ENCODE assay signal across 9 cellular contexts in the genomic region with DNA sequence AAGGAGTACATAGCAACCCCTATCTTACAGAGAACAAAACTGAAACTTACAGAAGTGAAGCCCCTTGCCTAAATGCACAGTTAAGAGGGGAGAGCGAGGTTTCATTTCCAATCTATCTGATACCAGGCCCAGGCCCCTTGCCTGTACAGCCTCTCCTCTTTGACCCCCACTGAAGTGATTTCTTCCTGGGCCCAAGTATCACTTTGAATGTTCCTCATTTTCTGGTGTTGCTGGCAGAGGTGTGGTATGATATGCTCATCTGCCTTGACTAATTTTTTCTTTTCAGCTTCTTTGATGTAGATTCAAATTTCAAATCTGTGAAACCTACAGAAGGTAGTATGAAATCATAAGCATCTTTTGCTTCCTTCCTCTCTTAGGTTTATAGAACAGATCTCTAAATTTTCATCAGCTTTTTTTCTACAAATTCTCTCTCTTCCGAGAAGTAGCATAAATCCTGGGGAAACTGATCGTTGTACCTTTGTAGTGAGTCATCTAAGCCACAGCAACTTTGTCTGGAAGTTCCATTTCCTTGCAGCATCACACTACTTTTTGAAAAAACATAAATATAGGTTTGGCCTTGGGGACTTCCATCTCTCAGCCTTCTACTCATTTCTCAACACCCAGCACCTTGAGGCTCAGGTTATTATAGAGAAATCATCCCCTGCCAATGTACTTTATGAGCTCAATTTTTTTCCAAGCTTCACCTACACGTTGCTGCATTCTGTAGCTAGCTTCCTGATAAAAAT.
DNase-seq lines count a peak whose midpoint lies in the region; ATAC-seq and FAIRE-seq lines count a peak whose summit lies in the region.
"Had no signal": no experiment of that assay in that cellular context is flagged by ENCODE, and none has a peak within 500 bp of the region (broad histone marks: within the 10 kb centered on the region; RNA-seq: fewer than 3 reads in every experiment).

No MANE protein-coding gene starts in this region.

- H3K36me3 Mint-ChIP-seq in activated T-cell treated with anti-CD3 and anti-CD28 coated beads, Interleukin-2, amount 50 U/mL, for 72 hours (ENCODE audit: insufficient read depth in 2 of 2), result peaks cover 2 to 9% of the 10 kb centered on the region in 2 donors

- no peaks in the 10 kb centered on the region for H3K27me3 Mint-ChIP-seq in activated T-cell treated with anti-CD3 and anti-CD28 coated beads, Interleukin-2, amount 50 U/mL, for 72 hours (ENCODE audit: low read depth)

- peaks cover 77% of the 10 kb centered on the region for H3K4me1 Mint-ChIP-seq in activated T-cell treated with anti-CD3 and anti-CD28 coated beads, Interleukin-2, amount 50 U/mL, for 72 hours (ENCODE audit: low read depth)

- DNase-seq in stimulated activated naive CD4-positive, alpha-beta T cell treated with Interleukin-2 at 50 U/mL for 16 hours (lab: John Stamatoyannopoulos, UW), result peak; percentile 13
- no peak for DNase-seq in stimulated activated naive CD4-positive, alpha-beta T cell (lab: John Stamatoyannopoulos, UW)
- peak; percentile 71 to 72 for DNase-seq in activated T-cell treated with anti-CD3 and anti-CD28 coated beads, Interleukin-2, amount 50 U/mL, for 72 hours
- no peak for DNase-seq in NCI-H1105 (lab: John Stamatoyannopoulos, UW)
- DNase-seq in NCI-H345 (lab: John Stamatoyannopoulos, UW), result no peak
- no peak for DNase-seq in NCI-H2081 (lab: John Stamatoyannopoulos, UW)
- DNase-seq in small intestine, result no peak

- H3K4me3 Mint-ChIP-seq in activated T-cell treated with anti-CD3 and anti-CD28 coated beads, Interleukin-2, amount 50 U/mL, for 72 hours, result peak overlapping the region; percentile 53 to 82

- H3K4me3 ChIP-seq in small intestine (ENCODE audit: low read depth in 1 of 2, low read length in 2 of 2), result no peak overlapping the region

- H3K9me3 Mint-ChIP-seq in activated T-cell treated with anti-CD3 and anti-CD28 coated beads, Interleukin-2, amount 50 U/mL, for 72 hours, result peaks cover 3 to 5% of the 10 kb centered on the region in 2 donors

- H3K4me1 ChIP-seq in small intestine (ENCODE audit: control insufficient read depth in 2 of 2, insufficient read depth in 1 of 2, low read depth in 1 of 2, low read length in 1 of 2), result no peaks in the 10 kb centered on the region

- H3K36me3 ChIP-seq in small intestine (ENCODE audit: control insufficient read depth in 2 of 2, insufficient read depth in 2 of 2, low read length in 2 of 2), result no peaks in the 10 kb centered on the region

- 66 to 76% (median 71%) methylated on average over 4 of the region's 4 CpGs for WGBS in small intestine, 3 donors

- no peaks in the 10 kb centered on the region for H3K27me3 ChIP-seq in small intestine (ENCODE audit: control insufficient read depth in 2 of 2, insufficient read depth in 2 of 2, low read length in 2 of 2)

- no peak for FAIRE-seq in small intestine (lab: Jason Lieb, UNC)
- FAIRE-seq: RCC 7860 had no signal

- ATAC-seq in HG03103 (IDR thresholded peaks at IDR 0.05; ENCODE audit: low read depth, unreplicated experiment), result peak; percentile 63
- ATAC-seq in activated T-cell treated with anti-CD3 and anti-CD28 coated beads, Interleukin-2, amount 50 U/mL, for 72 hours (replicated peaks in 1 of 2), result peak; percentile 90 to 92

- peak overlapping the region; percentile 100 for H3K27ac Mint-ChIP-seq in activated T-cell treated with anti-CD3 and anti-CD28 coated beads, Interleukin-2, amount 50 U/mL, for 72 hours

- no peaks in the 10 kb centered on the region for H3K9me3 ChIP-seq in small intestine (ENCODE audit: control insufficient read depth, low read depth)

- no peak overlapping the region for H3K27ac ChIP-seq in small intestine (ENCODE audit: low read depth in 1 of 2, low read length in 1 of 2)

Comparison
In these comparisons a context has a peak if more than half of its experiments do, and no peak if none do; other contexts are left out.
1. DNase-seq: peak in stimulated activated naive CD4-positive, alpha-beta T cell treated with Interleukin-2 at 50 U/mL for 16 hours (single experiment) and activated T-cell treated with anti-CD3 and anti-CD28 coated beads, Interleukin-2, amount 50 U/mL, for 72 hours (2 of 2); none in stimulated activated naive CD4-positive, alpha-beta T cell (0 of 6), NCI-H1105 (single experiment), NCI-H345 (single experiment), NCI-H2081 (0 of 2) and small intestine (single experiment).